8 cellular contexts compared by ENCODE assay signal in the genomic region with DNA sequence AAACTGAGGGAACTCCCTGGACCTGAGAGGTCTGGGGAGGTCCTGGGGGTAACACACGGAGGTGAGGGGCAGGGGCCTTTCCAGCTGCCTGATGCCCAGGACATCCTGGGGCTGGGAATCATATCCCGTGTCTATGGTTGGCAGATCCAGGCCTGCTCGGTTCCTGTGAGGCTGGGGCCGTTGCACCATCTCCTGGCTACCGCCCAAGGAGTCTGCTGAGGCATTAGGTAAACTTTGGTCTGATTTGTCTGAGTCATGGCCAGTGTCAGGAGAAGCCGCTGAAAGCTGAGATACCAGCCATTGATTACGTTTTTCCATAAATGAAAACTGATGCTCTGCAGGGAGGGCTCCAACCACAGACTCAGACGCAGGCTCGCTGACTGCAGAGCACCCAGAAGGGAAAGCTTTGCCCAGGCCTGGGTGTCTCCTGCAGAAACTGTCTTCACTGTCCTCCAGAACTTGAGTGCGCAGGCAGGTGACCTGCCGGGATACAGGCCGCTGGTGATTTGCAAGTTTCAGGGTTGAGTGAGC. TPM values are rescaled to one million over a fixed set of nuclear protein-coding genes. Genes with fewer than 3 reads are reported as not detected.
A peak's percentile ranks its signal among the peaks of the same experiment; 100 is the strongest.
DNase-seq lines count a peak whose midpoint lies in the region; ATAC-seq and TF ChIP-seq lines count a peak whose summit lies in the region.

No MANE protein-coding gene starts in this region.

- TF ChIP-seq CTCF in HCT116 (IDR thresholded peaks at IDR 0.05 in 2 of 3, conservative IDR thresholded peaks at IDR 0.05 in 1 of 3; ENCODE audit: borderline replicate concordance in 1 of 3, insufficient read depth in 1 of 3, low read depth in 2 of 3, low read length in 2 of 3) (no peak), stomach (IDR thresholded peaks at IDR 0.05) (no peak)

- CTCF ChIA-PET in HCT116 (lab: Charles Lee): no interaction called here

- WGBS in stomach, 5 donors: 40 to 50% (median 44%) methylated on average over 7 to 12 of the region's 12 CpGs

- H3K79me2 ChIP-seq in HCT116 (ENCODE audit: insufficient read depth, low read length): peaks cover 3% of the 10 kb centered on the region; the same call in 1 of the 2 replicates

- RAD21 ChIA-PET in HCT116 (lab: Charles Lee; ENCODE audit: low non-redundant PET in 1 of 2, low total read pairs in 2 of 2, uncharacterized antibody in 2 of 2, unreplicated experiment in 2 of 2): no interaction called here

- H3K9ac ChIP-seq in HCT116 (ENCODE audit: low read length): peak overlapping the region; percentile 55

- H3K36me3 ChIP-seq in HCT116 (ENCODE audit: control insufficient read depth in 1 of 2, insufficient read depth in 2 of 2, low read length in 2 of 2) (peaks cover 0 to 3% of the 10 kb centered on the region in 2 experiments; a peak in 1 of 4 replicates), stomach (peaks cover 0 to 30% (median 23%) of the 10 kb centered on the region in 4 donors)

- ATAC-seq in HCT116 (peak; percentile 86), left cardiac atrium (peak; percentile 86 to 92), HG03460 (IDR thresholded peaks at IDR 0.05; ENCODE audit: unreplicated experiment) (no peak)

- H4K20me1 ChIP-seq in HCT116 (ENCODE audit: insufficient read depth): no peaks in the 10 kb centered on the region

- TF ChIP-seq EP300 in stomach (IDR thresholded peaks at IDR 0.05): no peak

- TF ChIP-seq POLR2A in HCT116 (IDR thresholded peaks at IDR 0.05; ENCODE audit: borderline replicate concordance, extremely low read depth, insufficient read depth, insufficient read length) (no peak), stomach (IDR thresholded peaks at IDR 0.05) (no peak)

- H3K27me3 ChIP-seq in HCT116 (ENCODE audit: insufficient read depth, low read length): no peaks in the 10 kb centered on the region
- H3K27me3 ChIP-seq in stomach: no peaks in the 10 kb centered on the region

- peak overlapping the region; percentile 11 for H2AFZ ChIP-seq in HCT116 (ENCODE audit: low read depth, low read length, poor library complexity, severe bottlenecking)

- peak overlapping the region; percentile 78 for H3K4me2 ChIP-seq in HCT116 (ENCODE audit: low read length)

- H3K4me1 ChIP-seq in HCT116 (ENCODE audit: control insufficient read depth in 1 of 2, insufficient read depth in 2 of 2, low read length in 2 of 2) (peaks cover 44 to 56% of the 10 kb centered on the region in 2 experiments), stomach (peaks cover 55 to 82% (median 68%) of the 10 kb centered on the region in 4 donors)

- no peaks in the 10 kb centered on the region for H3K9me3 ChIP-seq in HCT116 (ENCODE audit: control insufficient read depth in 1 of 2, insufficient read depth in 1 of 2, low read depth in 1 of 2, low read length in 2 of 2)
- H3K9me3 ChIP-seq in stomach: no peaks in the 10 kb centered on the region

- TSS peak; percentile 33 for BruUV-seq in HCT116 (replicated peaks; lab: Mats Ljungman, UMichigan)

- POLR2A ChIA-PET in HCT116 (lab: Charles Lee): interaction anchor here (1.0 kb wide), 1 partner anchor 14 kb away, joined by 4 read pairs; a partner anchor contains a TSS

- DNase-seq in HCT116 (ENCODE audit: low read depth, low spot score): peak; percentile 92
- DNase-seq in SW480 (ENCODE audit: low spot score): peak; percentile 52
- peak; percentile 92 for DNase-seq in left cardiac atrium
- peak; percentile 88 for DNase-seq in stomach
- DNase-seq in medulla oblongata (ENCODE audit: extremely low spot score): no peak
- DNase-seq in hippocampal formation (lab: John Stamatoyannopoulos, UW): no peak
- no peak for DNase-seq in stimulated activated CD4-positive, alpha-beta T cell treated with anti-CD3 and anti-CD28 coated beads, Interleukin-1b, Interleukin-23, amount 100 ng/mL, for 48 hours

- intact Hi-C loops in HCT116 (cut with micrococcal nuclease) (loop anchor here (1.0 kb wide), 1 partner anchor 108 kb away; a partner anchor contains a TSS), left cardiac atrium (cut with DNase I) (no loop called here), stomach (cut with DNase I; ENCODE audit: low total_unique reads) (no loop called here)

- TF ChIP-seq RAD21 in HCT116 (IDR thresholded peaks at IDR 0.05; ENCODE audit: low read depth): peak; percentile 38

- peak overlapping the region; percentile 68 for H3K27ac ChIP-seq in HCT116 (ENCODE audit: low read depth, low read length)
- peak overlapping the region; percentile 52 to 85 (median 76) for H3K27ac ChIP-seq in stomach

- H3K9me2 ChIP-seq in HCT116 (ENCODE audit: insufficient read depth): no peaks in the 10 kb centered on the region

- H3K4me3 ChIP-seq in HCT116 (replicated peaks in 1 of 2; ENCODE audit: low read depth in 1 of 2, low read length in 2 of 2): peak overlapping the region in 1 of 2 experiments; percentile 25; a peak in 2 of 4 replicates
- peak overlapping the region in 1 of 4 donors; percentile 11 for H3K4me3 ChIP-seq in stomach

TF ChIP-seq in HCT116, 20 proteins besides CTCF, POLR2A, EP300 and RAD21 (continues in another document):
- TF ChIP-seq ZFX (IDR thresholded peaks at IDR 0.05) (no peak), CBX3 (IDR thresholded peaks at IDR 0.05; ENCODE audit: low read depth) (peak; percentile 97), POLR2AphosphoS5 (IDR thresholded peaks at IDR 0.05; ENCODE audit: low read depth, low read length) (peak; percentile 75), ZNF274 (IDR thresholded peaks at IDR 0.05; ENCODE audit: low read depth, low read length) (no peak), JUND (IDR thresholded peaks at IDR 0.05) (peak; percentile 91), EGR1 (IDR thresholded peaks at IDR 0.05; ENCODE audit: low read depth) (no peak), CEBPB (IDR thresholded peaks at IDR 0.05; ENCODE audit: low read depth) (peak; percentile 99), SRF (IDR thresholded peaks at IDR 0.05; ENCODE audit: low read depth) (peak; percentile 68; the same call in 1 of the 2 replicates), FOSL1 (IDR thresholded peaks at IDR 0.05; ENCODE audit: low read depth) (peak; percentile 91), SP1 (IDR thresholded peaks at IDR 0.05; ENCODE audit: low read depth) (peak; percentile 90), ELF1 (IDR thresholded peaks at IDR 0.05; ENCODE audit: borderline replicate concordance, low read depth) (no peak), EZH2phosphoT487 (IDR thresholded peaks at IDR 0.05; ENCODE audit: borderline replicate concordance) (no peak), YY1 (IDR thresholded peaks at IDR 0.05; ENCODE audit: extremely low read depth, insufficient replicate concordance, low read depth, low read length) (peak; percentile 67), EZH2 (IDR thresholded peaks at IDR 0.05) (no peak)
- TF ChIP-seq, protein P1, sequence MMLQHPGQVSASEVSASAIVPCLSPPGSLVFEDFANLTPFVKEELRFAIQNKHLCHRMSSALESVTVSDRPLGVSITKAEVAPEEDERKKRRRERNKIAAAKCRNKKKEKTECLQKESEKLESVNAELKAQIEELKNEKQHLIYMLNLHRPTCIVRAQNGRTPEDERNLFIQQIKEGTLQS (IDR thresholded peaks at IDR 0.05): peak; percentile 82
- TF ChIP-seq, protein P2, sequence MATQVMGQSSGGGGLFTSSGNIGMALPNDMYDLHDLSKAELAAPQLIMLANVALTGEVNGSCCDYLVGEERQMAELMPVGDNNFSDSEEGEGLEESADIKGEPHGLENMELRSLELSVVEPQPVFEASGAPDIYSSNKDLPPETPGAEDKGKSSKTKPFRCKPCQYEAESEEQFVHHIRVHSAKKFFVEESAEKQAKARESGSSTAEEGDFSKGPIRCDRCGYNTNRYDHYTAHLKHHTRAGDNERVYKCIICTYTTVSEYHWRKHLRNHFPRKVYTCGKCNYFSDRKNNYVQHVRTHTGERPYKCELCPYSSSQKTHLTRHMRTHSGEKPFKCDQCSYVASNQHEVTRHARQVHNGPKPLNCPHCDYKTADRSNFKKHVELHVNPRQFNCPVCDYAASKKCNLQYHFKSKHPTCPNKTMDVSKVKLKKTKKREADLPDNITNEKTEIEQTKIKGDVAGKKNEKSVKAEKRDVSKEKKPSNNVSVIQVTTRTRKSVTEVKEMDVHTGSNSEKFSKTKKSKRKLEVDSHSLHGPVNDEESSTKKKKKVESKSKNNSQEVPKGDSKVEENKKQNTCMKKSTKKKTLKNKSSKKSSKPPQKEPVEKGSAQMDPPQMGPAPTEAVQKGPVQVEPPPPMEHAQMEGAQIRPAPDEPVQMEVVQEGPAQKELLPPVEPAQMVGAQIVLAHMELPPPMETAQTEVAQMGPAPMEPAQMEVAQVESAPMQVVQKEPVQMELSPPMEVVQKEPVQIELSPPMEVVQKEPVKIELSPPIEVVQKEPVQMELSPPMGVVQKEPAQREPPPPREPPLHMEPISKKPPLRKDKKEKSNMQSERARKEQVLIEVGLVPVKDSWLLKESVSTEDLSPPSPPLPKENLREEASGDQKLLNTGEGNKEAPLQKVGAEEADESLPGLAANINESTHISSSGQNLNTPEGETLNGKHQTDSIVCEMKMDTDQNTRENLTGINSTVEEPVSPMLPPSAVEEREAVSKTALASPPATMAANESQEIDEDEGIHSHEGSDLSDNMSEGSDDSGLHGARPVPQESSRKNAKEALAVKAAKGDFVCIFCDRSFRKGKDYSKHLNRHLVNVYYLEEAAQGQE (IDR thresholded peaks at IDR 0.05; ENCODE audit: low read depth): no peak
- TF ChIP-seq, protein P3, sequence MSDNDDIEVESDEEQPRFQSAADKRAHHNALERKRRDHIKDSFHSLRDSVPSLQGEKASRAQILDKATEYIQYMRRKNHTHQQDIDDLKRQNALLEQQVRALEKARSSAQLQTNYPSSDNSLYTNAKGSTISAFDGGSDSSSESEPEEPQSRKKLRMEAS (IDR thresholded peaks at IDR 0.05): peak; percentile 74
- TF ChIP-seq, protein P4, sequence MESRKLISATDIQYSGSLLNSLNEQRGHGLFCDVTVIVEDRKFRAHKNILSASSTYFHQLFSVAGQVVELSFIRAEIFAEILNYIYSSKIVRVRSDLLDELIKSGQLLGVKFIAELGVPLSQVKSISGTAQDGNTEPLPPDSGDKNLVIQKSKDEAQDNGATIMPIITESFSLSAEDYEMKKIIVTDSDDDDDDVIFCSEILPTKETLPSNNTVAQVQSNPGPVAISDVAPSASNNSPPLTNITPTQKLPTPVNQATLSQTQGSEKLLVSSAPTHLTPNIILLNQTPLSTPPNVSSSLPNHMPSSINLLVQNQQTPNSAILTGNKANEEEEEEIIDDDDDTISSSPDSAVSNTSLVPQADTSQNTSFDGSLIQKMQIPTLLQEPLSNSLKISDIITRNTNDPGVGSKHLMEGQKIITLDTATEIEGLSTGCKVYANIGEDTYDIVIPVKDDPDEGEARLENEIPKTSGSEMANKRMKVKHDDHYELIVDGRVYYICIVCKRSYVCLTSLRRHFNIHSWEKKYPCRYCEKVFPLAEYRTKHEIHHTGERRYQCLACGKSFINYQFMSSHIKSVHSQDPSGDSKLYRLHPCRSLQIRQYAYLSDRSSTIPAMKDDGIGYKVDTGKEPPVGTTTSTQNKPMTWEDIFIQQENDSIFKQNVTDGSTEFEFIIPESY (IDR thresholded peaks at IDR 0.05; ENCODE audit: extremely low read depth, insufficient replicate concordance, low read length): peak; percentile 69

RNA-seq across cellular contexts. Expression of a gene that starts 14.2 kb away (rescaled TPM):
- total RNA-seq in HCT116 (2021; ENCODE audit: unreplicated experiment) (22.3 TPM), left cardiac atrium (10 to 100 TPM; 11.2 to 13.2 TPM), stomach (10 to 100 TPM; 11.1 to 87.2 (median 23.5) TPM)
- polyA plus RNA-seq in HCT116 (2012): 21.5 and 22.3 TPM in 2 replicates
- 10 to 100 TPM; 40.6 to 64.4 (median 62.5) TPM for polyA plus RNA-seq in stomach

Comparison
In these comparisons a context has a peak if more than half of its experiments do, and no peak if none do; other contexts are left out.
1. DNase-seq: peak in HCT116 (single experiment), SW480 (single experiment), left cardiac atrium (single experiment) and stomach (single experiment); none in medulla oblongata (single experiment), hippocampal formation (0 of 2) and stimulated activated CD4-positive, alpha-beta T cell treated with anti-CD3 and anti-CD28 coated beads, Interleukin-1b, Interleukin-23, amount 100 ng/mL, for 48 hours (single experiment).